9 cellular contexts compared by ENCODE assay signal in the genomic region with DNA sequence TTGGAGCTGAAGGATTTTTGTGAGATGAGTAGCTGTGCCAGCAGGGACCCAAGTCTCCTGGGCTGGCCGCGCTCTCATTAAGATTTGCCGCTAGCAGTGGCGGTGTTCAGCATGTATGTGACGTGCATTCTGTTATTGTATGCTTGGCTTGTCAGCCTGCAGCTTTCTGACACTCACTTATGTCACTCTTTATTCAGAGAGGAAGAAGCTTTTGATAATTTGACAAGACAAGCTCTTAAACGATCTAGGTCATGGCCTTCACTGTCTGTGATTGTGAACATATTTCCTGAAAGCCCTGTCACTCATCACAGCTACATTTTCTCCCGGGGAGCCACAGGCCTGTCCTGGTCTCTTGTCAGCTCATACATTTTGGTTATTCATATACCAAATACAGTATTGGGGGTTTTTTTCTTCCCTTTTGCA.
DNase-seq lines count a peak whose midpoint lies in the region; ATAC-seq and TF ChIP-seq lines count a peak whose summit lies in the region.
"Had no signal": no experiment of that assay in that cellular context is flagged by ENCODE, and none has a peak within 500 bp of the region (broad histone marks: within the 10 kb centered on the region; RNA-seq: fewer than 3 reads in every experiment).

No MANE protein-coding gene starts in this region.

- no peak for TF ChIP-seq CTCF in smooth muscle cell (IDR thresholded peaks at IDR 0.05; ENCODE audit: borderline replicate concordance, insufficient read depth, poor library complexity, severe bottlenecking)

- H3K9me3 ChIP-seq in smooth muscle cell (replicated peaks; ENCODE audit: low read depth): no peaks in the 10 kb centered on the region

- H3K4me3 ChIP-seq in smooth muscle cell: no peak overlapping the region

- ATAC-seq in HG02943 (IDR thresholded peaks at IDR 0.05; ENCODE audit: low read depth, unreplicated experiment): peak; percentile 53

- peak; percentile 33; the same call in 1 of the 2 replicates for TF ChIP-seq POLR2A in Raji (IDR thresholded peaks at IDR 0.05; ENCODE audit: insufficient read depth, low read depth, low read length)

- DNase-seq in NCI-H510A treated with DMSO at 0.1 percent for 48 hours (lab: John Stamatoyannopoulos, UW) (peak; percentile 85), NCI-H510A (lab: John Stamatoyannopoulos, UW) (no peak), smooth muscle cell (lab: John Stamatoyannopoulos, UW; ENCODE audit: unreplicated experiment) (no peak), middle frontal gyrus (ENCODE audit: extremely low spot score, low spot score) (no peak), SKM-1 treated with dmso at 0.1 percent for 144 hours (lab: John Stamatoyannopoulos, UW; ENCODE audit: unreplicated experiment) (no peak)
- no peak for DNase-seq in activated CD4-positive, alpha-beta T cell treated with anti-CD3 and anti-CD28 coated beads, Interleukin-2, amount 50 U/mL, for 4 hours
- DNase-seq: naive thymus-derived CD8-positive, alpha-beta T cell had no signal

- WGBS in smooth muscle cell (ENCODE audit: low lambda C conversion rate): 61% methylated on average over 7 of the region's 7 CpGs

- H3K27ac ChIP-seq in smooth muscle cell (ENCODE audit: low read depth): peak overlapping the region; percentile 36

- H3K9ac ChIP-seq in smooth muscle cell (ENCODE audit: low read depth): no peak overlapping the region

- H3K4me2 ChIP-seq in smooth muscle cell: no peak overlapping the region

- peaks cover 7% of the 10 kb centered on the region for H4K20me1 ChIP-seq in smooth muscle cell (ENCODE audit: low read depth)

- no peaks in the 10 kb centered on the region for H3K4me1 ChIP-seq in smooth muscle cell (ENCODE audit: low read depth)

- H3K27me3 ChIP-seq in smooth muscle cell (ENCODE audit: low read depth): no peaks in the 10 kb centered on the region

- no peaks in the 10 kb centered on the region for H3F3A ChIP-seq in smooth muscle cell (ENCODE audit: low read depth)

- H2AFZ ChIP-seq in smooth muscle cell (ENCODE audit: low read depth): no peak overlapping the region

- H3K36me3 ChIP-seq in smooth muscle cell (ENCODE audit: low read depth): peaks cover 4% of the 10 kb centered on the region

- H3K79me2 ChIP-seq in smooth muscle cell (ENCODE audit: low read depth): no peaks in the 10 kb centered on the region
